In genomic region chr22:40498454-40499186, GRCh38 we compare ENCODE assay signal across 1 cellular context.
A peak's percentile ranks its signal among the peaks of the same experiment; 100 is the strongest.
TF ChIP-seq lines count a peak whose summit lies in the region.

No MANE protein-coding gene starts in this region.

TF ChIP-seq in HepG2, 621 proteins besides CTCF, POLR2A, EP300 and RAD21 (continued from another document and continues in another):
- TF ChIP-seq LRRFIP1 (CRISPR knock-in tag; conservative IDR thresholded peaks at IDR 0.05) (no peak), ZNF496 (CRISPR knock-in tag; IDR thresholded peaks at IDR 0.05; ENCODE audit: insufficient replicate concordance) (no peak), PPARG (CRISPR knock-in tag; conservative IDR thresholded peaks at IDR 0.05) (peak; percentile 79), ZNF513 (CRISPR knock-in tag; conservative IDR thresholded peaks at IDR 0.05) (no peak), RNF2 (conservative IDR thresholded peaks at IDR 0.05; ENCODE audit: low read depth) (no peak), ZNF3 (CRISPR knock-in tag; IDR thresholded peaks at IDR 0.05) (no peak), MIER2 (CRISPR knock-in tag; IDR thresholded peaks at IDR 0.05) (0 out of 2 replicates have a peak, but pooled peaks have one; percentile 60), THYN1 (CRISPR knock-in tag; IDR thresholded peaks at IDR 0.05; ENCODE audit: borderline replicate concordance, low read depth) (no peak), AFF4 (CRISPR knock-in tag; IDR thresholded peaks at IDR 0.05) (no peak), ZSCAN30 (CRISPR knock-in tag; IDR thresholded peaks at IDR 0.05) (no peak), ZSCAN5A (CRISPR knock-in tag; IDR thresholded peaks at IDR 0.05; ENCODE audit: borderline replicate concordance) (no peak), ZC3H4 (CRISPR knock-in tag; IDR thresholded peaks at IDR 0.05; ENCODE audit: borderline replicate concordance) (no peak), ZNF616 (CRISPR knock-in tag; IDR thresholded peaks at IDR 0.05; ENCODE audit: low read depth) (no peak), SOX5 (CRISPR knock-in tag; IDR thresholded peaks at IDR 0.05; ENCODE audit: borderline replicate concordance) (peak; percentile 90), HOMEZ (CRISPR knock-in tag; IDR thresholded peaks at IDR 0.05; ENCODE audit: low read depth) (peak; percentile 75; the same call in 1 of the 2 replicates), NFKBIZ (CRISPR knock-in tag; IDR thresholded peaks at IDR 0.05) (no peak; the same call in 1 of the 2 replicates), ZNF572 (CRISPR knock-in tag; IDR thresholded peaks at IDR 0.05) (no peak), MZF1 (CRISPR knock-in tag; IDR thresholded peaks at IDR 0.05; ENCODE audit: borderline replicate concordance) (no peak), ZNF83 (CRISPR knock-in tag; IDR thresholded peaks at IDR 0.05; ENCODE audit: borderline replicate concordance) (no peak), NFIB (CRISPR knock-in tag; IDR thresholded peaks at IDR 0.05; ENCODE audit: borderline replicate concordance) (no peak), ZNF230 (CRISPR knock-in tag; IDR thresholded peaks at IDR 0.05) (no peak), GABPA (IDR thresholded peaks at IDR 0.05; ENCODE audit: low read depth, low read length) (no peak), GABPA (CRISPR knock-in tag; IDR thresholded peaks at IDR 0.05; ENCODE audit: low read depth) (no peak), ZNF329 (CRISPR knock-in tag; IDR thresholded peaks at IDR 0.05; ENCODE audit: low read depth) (no peak), NR2F2 (IDR thresholded peaks at IDR 0.05; ENCODE audit: borderline replicate concordance, low read depth) (peak; percentile 60; the same call in 1 of the 2 replicates), ZSCAN21 (CRISPR knock-in tag; IDR thresholded peaks at IDR 0.05; ENCODE audit: borderline replicate concordance) (peak; percentile 44; the same call in 1 of the 2 replicates), DMAP1 (CRISPR knock-in tag; IDR thresholded peaks at IDR 0.05) (no peak; the same call in 1 of the 2 replicates), ZNF646 (CRISPR knock-in tag; IDR thresholded peaks at IDR 0.05) (no peak), ZNF281 (CRISPR knock-in tag; IDR thresholded peaks at IDR 0.05; ENCODE audit: borderline replicate concordance) (no peak), SMAD1 (CRISPR knock-in tag; IDR thresholded peaks at IDR 0.05; ENCODE audit: borderline replicate concordance, low read depth) (no peak), ZNF674 (CRISPR knock-in tag; IDR thresholded peaks at IDR 0.05; ENCODE audit: low read depth) (no peak), SMAD3 (CRISPR knock-in tag; IDR thresholded peaks at IDR 0.05) (peak; percentile 86), FOXJ3 (CRISPR knock-in tag; IDR thresholded peaks at IDR 0.05; ENCODE audit: borderline replicate concordance) (peak; percentile 66; the same call in 1 of the 2 replicates), TERF1 (CRISPR knock-in tag; IDR thresholded peaks at IDR 0.05) (no peak), RFXANK (CRISPR knock-in tag; IDR thresholded peaks at IDR 0.05) (no peak), ZNF33B (CRISPR knock-in tag; IDR thresholded peaks at IDR 0.05) (no peak), TGIF2 (CRISPR knock-in tag; IDR thresholded peaks at IDR 0.05) (0 out of 2 replicates have a peak, but pooled peaks have one; percentile 33), LCORL (IDR thresholded peaks at IDR 0.05) (peak; percentile 26; the same call in 1 of the 2 replicates), LCORL (CRISPR knock-in tag; IDR thresholded peaks at IDR 0.05) (peak; percentile 73), MEIS1 (CRISPR knock-in tag; IDR thresholded peaks at IDR 0.05; ENCODE audit: borderline replicate concordance) (peak; percentile 53; the same call in 1 of the 2 replicates), ZNF788 (CRISPR knock-in tag; IDR thresholded peaks at IDR 0.05; ENCODE audit: borderline replicate concordance) (no peak)
